ENCODE assay signal across 1 cellular context in the genomic region with DNA sequence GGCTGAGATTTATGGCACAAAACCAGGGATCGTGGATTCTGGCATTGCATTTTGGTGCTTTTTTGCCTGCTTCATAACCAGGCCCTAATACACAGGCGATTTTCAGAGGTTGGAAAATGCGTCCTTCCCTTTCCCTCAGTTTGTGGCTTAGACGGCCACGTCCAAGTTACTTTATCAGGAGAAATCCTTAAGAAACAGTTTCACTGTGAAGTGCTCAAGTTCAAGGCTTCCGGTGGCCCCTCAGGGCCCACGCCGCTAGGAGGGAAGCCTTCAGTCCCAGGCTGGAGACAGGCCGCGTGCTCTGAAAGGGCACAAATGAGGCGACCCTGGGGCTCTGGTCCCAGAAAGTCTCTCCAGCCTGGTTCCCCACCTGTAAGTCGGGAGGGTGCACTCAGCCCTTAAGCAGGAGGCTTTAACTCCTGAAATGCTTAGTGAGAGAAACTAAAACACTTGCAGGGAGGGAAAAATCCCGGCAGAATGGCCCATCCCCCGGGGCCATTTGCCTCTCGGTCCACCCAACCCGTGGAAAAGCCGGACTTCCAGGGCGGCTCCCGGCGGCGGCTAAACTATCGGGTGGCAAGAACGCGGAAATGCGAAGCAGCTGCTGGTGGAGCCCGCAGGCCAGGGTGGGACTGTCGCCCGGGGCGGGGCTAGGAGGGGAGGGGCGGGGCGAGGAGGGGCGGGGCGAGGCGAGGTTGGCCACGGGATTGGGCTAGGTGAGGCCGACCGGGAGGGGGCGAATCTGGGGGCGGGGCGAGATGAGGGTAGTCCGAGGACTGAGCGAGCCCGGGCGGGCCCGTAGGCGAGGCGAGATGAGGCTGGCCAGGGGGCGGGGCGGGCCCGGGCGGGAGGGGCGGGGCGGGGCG.
A peak's percentile ranks its signal among the peaks of the same experiment; 100 is the strongest.
TF ChIP-seq lines count a peak whose summit lies in the region.

No MANE protein-coding gene starts in this region.

TF ChIP-seq in HepG2, 621 proteins besides CTCF, POLR2A, EP300 and RAD21 (continued from another document and continues in another):
- TF ChIP-seq, protein P1, sequence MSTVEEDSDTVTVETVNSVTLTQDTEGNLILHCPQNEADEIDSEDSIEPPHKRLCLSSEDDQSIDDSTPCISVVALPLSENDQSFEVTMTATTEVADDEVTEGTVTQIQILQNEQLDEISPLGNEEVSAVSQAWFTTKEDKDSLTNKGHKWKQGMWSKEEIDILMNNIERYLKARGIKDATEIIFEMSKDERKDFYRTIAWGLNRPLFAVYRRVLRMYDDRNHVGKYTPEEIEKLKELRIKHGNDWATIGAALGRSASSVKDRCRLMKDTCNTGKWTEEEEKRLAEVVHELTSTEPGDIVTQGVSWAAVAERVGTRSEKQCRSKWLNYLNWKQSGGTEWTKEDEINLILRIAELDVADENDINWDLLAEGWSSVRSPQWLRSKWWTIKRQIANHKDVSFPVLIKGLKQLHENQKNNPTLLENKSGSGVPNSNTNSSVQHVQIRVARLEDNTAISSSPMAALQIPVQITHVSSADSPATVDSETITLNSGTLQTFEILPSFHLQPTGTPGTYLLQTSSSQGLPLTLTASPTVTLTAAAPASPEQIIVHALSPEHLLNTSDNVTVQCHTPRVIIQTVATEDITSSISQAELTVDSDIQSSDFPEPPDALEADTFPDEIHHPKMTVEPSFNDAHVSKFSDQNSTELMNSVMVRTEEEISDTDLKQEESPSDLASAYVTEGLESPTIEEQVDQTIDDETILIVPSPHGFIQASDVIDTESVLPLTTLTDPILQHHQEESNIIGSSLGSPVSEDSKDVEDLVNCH (CRISPR knock-in tag; IDR thresholded peaks at IDR 0.05), result no peak
- TF ChIP-seq KDM1A (CRISPR knock-in tag; IDR thresholded peaks at IDR 0.05) (no peak), XBP1 (CRISPR knock-in tag; IDR thresholded peaks at IDR 0.05) (no peak), CCAR2 (optimal IDR thresholded peaks at IDR 0.05; ENCODE audit: low read depth, low read length) (no peak), YY1 (IDR thresholded peaks at IDR 0.05; ENCODE audit: insufficient read depth, insufficient replicate concordance, low read depth, low read length) (peak; percentile 34), FOXA3 (CRISPR knock-in tag; IDR thresholded peaks at IDR 0.05) (no peak), ZFYVE20 (CRISPR knock-in tag; IDR thresholded peaks at IDR 0.05; ENCODE audit: borderline replicate concordance, low read depth) (no peak), MAFF (IDR thresholded peaks at IDR 0.05; ENCODE audit: low read depth, low read length) (no peak), NR2C2 (CRISPR knock-in tag; IDR thresholded peaks at IDR 0.05; ENCODE audit: borderline replicate concordance) (no peak), NFRKB (IDR thresholded peaks at IDR 0.05) (no peak), ZNF841 (CRISPR knock-in tag; IDR thresholded peaks at IDR 0.05; ENCODE audit: borderline replicate concordance) (no peak), ZNF20 (CRISPR knock-in tag; IDR thresholded peaks at IDR 0.05) (no peak), ZNF792 (CRISPR knock-in tag; IDR thresholded peaks at IDR 0.05) (no peak), TSC22D2 (CRISPR knock-in tag; IDR thresholded peaks at IDR 0.05; ENCODE audit: borderline replicate concordance) (no peak), ZSCAN12 (CRISPR knock-in tag; IDR thresholded peaks at IDR 0.05) (no peak), PHF21A (CRISPR knock-in tag; IDR thresholded peaks at IDR 0.05) (0 out of 2 replicates have a peak, but pooled peaks have one; percentile 22), SATB2 (CRISPR knock-in tag; IDR thresholded peaks at IDR 0.05) (no peak), ZNF672 (CRISPR knock-in tag; IDR thresholded peaks at IDR 0.05) (no peak), ZC3H4 (CRISPR knock-in tag; IDR thresholded peaks at IDR 0.05; ENCODE audit: borderline replicate concordance) (no peak; the same call in 1 of the 2 replicates), ZNF207 (IDR thresholded peaks at IDR 0.05; ENCODE audit: borderline replicate concordance) (no peak), NFE2 (CRISPR knock-in tag; IDR thresholded peaks at IDR 0.05) (no peak), ZIK1 (CRISPR knock-in tag; IDR thresholded peaks at IDR 0.05; ENCODE audit: borderline replicate concordance, low read depth) (no peak), ZSCAN20 (CRISPR knock-in tag; IDR thresholded peaks at IDR 0.05; ENCODE audit: borderline replicate concordance) (no peak), ZFP82 (CRISPR knock-in tag; IDR thresholded peaks at IDR 0.05; ENCODE audit: borderline replicate concordance) (no peak), EHMT2 (IDR thresholded peaks at IDR 0.05; ENCODE audit: borderline replicate concordance, low read depth, low read length) (no peak), DNMT1 (CRISPR knock-in tag; IDR thresholded peaks at IDR 0.05) (no peak), SAP130 (CRISPR knock-in tag; IDR thresholded peaks at IDR 0.05; ENCODE audit: low read depth) (peak; percentile 67), ZNF549 (CRISPR knock-in tag; IDR thresholded peaks at IDR 0.05) (no peak), ELF3 (CRISPR knock-in tag; IDR thresholded peaks at IDR 0.05) (peak; percentile 98), POLR2AphosphoS5 (IDR thresholded peaks at IDR 0.05; ENCODE audit: low read depth, low read length) (peak; percentile 69), KAT8 (CRISPR knock-in tag; IDR thresholded peaks at IDR 0.05) (peak; percentile 57), ZNF136 (CRISPR knock-in tag; IDR thresholded peaks at IDR 0.05; ENCODE audit: low read depth) (no peak), FOSL2 (CRISPR knock-in tag; IDR thresholded peaks at IDR 0.05) (no peak), HNF4A (CRISPR knock-in tag; IDR thresholded peaks at IDR 0.05) (no peak), SP5 (CRISPR knock-in tag; IDR thresholded peaks at IDR 0.05; ENCODE audit: borderline replicate concordance, low read depth) (no peak; the same call in 1 of the 2 replicates), ZNF510 (CRISPR knock-in tag; IDR thresholded peaks at IDR 0.05; ENCODE audit: low read depth) (no peak), SSRP1 (CRISPR knock-in tag; IDR thresholded peaks at IDR 0.05) (no peak), ZFP36L1 (CRISPR knock-in tag; IDR thresholded peaks at IDR 0.05) (no peak), ZKSCAN8 (CRISPR knock-in tag; IDR thresholded peaks at IDR 0.05; ENCODE audit: borderline replicate concordance) (no peak), MIXL1 (CRISPR knock-in tag; IDR thresholded peaks at IDR 0.05) (no peak), ZNF75D (CRISPR knock-in tag; IDR thresholded peaks at IDR 0.05; ENCODE audit: borderline replicate concordance) (0 out of 2 replicates have a peak, but pooled peaks have one; percentile 70), ZNF30 (CRISPR knock-in tag; IDR thresholded peaks at IDR 0.05) (peak; percentile 67; the same call in 1 of the 2 replicates), ZNF530 (CRISPR knock-in tag; IDR thresholded peaks at IDR 0.05; ENCODE audit: low read depth) (no peak), PAF1 (CRISPR knock-in tag; IDR thresholded peaks at IDR 0.05) (no peak), NRL (CRISPR knock-in tag; IDR thresholded peaks at IDR 0.05; ENCODE audit: borderline replicate concordance) (no peak; the same call in 1 of the 2 replicates), HOXA3 (CRISPR knock-in tag; IDR thresholded peaks at IDR 0.05) (no peak)
- TF ChIP-seq, protein P2, sequence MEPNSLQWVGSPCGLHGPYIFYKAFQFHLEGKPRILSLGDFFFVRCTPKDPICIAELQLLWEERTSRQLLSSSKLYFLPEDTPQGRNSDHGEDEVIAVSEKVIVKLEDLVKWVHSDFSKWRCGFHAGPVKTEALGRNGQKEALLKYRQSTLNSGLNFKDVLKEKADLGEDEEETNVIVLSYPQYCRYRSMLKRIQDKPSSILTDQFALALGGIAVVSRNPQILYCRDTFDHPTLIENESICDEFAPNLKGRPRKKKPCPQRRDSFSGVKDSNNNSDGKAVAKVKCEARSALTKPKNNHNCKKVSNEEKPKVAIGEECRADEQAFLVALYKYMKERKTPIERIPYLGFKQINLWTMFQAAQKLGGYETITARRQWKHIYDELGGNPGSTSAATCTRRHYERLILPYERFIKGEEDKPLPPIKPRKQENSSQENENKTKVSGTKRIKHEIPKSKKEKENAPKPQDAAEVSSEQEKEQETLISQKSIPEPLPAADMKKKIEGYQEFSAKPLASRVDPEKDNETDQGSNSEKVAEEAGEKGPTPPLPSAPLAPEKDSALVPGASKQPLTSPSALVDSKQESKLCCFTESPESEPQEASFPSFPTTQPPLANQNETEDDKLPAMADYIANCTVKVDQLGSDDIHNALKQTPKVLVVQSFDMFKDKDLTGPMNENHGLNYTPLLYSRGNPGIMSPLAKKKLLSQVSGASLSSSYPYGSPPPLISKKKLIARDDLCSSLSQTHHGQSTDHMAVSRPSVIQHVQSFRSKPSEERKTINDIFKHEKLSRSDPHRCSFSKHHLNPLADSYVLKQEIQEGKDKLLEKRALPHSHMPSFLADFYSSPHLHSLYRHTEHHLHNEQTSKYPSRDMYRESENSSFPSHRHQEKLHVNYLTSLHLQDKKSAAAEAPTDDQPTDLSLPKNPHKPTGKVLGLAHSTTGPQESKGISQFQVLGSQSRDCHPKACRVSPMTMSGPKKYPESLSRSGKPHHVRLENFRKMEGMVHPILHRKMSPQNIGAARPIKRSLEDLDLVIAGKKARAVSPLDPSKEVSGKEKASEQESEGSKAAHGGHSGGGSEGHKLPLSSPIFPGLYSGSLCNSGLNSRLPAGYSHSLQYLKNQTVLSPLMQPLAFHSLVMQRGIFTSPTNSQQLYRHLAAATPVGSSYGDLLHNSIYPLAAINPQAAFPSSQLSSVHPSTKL (CRISPR knock-in tag; IDR thresholded peaks at IDR 0.05), result no peak
- TF ChIP-seq, protein P3, sequence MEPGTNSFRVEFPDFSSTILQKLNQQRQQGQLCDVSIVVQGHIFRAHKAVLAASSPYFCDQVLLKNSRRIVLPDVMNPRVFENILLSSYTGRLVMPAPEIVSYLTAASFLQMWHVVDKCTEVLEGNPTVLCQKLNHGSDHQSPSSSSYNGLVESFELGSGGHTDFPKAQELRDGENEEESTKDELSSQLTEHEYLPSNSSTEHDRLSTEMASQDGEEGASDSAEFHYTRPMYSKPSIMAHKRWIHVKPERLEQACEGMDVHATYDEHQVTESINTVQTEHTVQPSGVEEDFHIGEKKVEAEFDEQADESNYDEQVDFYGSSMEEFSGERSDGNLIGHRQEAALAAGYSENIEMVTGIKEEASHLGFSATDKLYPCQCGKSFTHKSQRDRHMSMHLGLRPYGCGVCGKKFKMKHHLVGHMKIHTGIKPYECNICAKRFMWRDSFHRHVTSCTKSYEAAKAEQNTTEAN (CRISPR knock-in tag; conservative IDR thresholded peaks at IDR 0.05), result no peak
- TF ChIP-seq, protein P4, sequence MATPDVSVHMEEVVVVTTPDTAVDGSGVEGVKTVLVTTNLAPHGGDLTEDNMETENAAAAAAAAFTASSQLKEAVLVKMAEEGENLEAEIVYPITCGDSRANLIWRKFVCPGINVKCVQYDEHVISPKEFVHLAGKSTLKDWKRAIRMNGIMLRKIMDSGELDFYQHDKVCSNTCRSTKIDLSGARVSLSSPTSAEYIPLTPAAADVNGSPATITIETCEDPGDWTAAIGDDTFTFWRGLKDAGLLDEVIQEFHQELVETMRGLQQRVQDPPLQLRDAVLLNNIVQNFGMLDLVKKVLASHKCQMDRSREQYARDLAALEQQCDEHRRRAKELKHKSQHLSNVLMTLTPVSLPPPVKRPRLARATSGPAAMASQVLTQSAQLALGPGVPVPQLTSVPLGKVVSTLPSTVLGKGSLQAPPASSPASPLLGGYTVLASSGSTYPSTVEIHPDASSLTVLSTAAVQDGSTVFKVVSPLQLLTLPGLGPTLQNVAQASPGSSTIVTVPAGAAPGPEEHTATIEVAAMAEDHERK (CRISPR knock-in tag; IDR thresholded peaks at IDR 0.05; ENCODE audit: low read depth), result no peak
- TF ChIP-seq, protein P5, sequence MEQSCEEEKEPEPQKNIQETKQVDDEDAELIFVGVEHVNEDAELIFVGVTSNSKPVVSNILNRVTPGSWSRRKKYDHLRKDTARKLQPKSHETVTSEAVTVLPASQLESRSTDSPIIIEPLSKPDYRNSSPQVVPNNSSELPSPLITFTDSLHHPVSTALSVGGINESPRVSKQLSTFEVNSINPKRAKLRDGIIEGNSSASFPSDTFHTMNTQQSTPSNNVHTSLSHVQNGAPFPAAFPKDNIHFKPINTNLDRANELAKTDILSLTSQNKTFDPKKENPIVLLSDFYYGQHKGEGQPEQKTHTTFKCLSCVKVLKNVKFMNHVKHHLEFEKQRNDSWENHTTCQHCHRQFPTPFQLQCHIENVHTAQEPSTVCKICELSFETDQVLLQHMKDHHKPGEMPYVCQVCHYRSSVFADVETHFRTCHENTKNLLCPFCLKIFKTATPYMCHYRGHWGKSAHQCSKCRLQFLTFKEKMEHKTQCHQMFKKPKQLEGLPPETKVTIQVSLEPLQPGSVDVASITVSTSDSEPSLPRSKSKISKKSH (CRISPR knock-in tag; IDR thresholded peaks at IDR 0.05; ENCODE audit: borderline replicate concordance), result no peak
- TF ChIP-seq, protein P6, sequence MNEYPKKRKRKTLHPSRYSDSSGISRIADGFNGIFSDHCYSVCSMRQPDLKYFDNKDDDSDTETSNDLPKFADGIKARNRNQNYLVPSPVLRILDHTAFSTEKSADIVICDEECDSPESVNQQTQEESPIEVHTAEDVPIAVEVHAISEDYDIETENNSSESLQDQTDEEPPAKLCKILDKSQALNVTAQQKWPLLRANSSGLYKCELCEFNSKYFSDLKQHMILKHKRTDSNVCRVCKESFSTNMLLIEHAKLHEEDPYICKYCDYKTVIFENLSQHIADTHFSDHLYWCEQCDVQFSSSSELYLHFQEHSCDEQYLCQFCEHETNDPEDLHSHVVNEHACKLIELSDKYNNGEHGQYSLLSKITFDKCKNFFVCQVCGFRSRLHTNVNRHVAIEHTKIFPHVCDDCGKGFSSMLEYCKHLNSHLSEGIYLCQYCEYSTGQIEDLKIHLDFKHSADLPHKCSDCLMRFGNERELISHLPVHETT (CRISPR knock-in tag; conservative IDR thresholded peaks at IDR 0.05), result no peak
- TF ChIP-seq, protein P7, sequence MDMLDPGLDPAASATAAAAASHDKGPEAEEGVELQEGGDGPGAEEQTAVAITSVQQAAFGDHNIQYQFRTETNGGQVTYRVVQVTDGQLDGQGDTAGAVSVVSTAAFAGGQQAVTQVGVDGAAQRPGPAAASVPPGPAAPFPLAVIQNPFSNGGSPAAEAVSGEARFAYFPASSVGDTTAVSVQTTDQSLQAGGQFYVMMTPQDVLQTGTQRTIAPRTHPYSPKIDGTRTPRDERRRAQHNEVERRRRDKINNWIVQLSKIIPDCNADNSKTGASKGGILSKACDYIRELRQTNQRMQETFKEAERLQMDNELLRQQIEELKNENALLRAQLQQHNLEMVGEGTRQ (IDR thresholded peaks at IDR 0.05; ENCODE audit: low read depth, low read length), result no peak
- TF ChIP-seq, protein P7 (CRISPR knock-in tag; IDR thresholded peaks at IDR 0.05; ENCODE audit: borderline replicate concordance), result no peak
